Comparison of ENCODE assay signal across 10 cellular contexts in the genomic region with DNA sequence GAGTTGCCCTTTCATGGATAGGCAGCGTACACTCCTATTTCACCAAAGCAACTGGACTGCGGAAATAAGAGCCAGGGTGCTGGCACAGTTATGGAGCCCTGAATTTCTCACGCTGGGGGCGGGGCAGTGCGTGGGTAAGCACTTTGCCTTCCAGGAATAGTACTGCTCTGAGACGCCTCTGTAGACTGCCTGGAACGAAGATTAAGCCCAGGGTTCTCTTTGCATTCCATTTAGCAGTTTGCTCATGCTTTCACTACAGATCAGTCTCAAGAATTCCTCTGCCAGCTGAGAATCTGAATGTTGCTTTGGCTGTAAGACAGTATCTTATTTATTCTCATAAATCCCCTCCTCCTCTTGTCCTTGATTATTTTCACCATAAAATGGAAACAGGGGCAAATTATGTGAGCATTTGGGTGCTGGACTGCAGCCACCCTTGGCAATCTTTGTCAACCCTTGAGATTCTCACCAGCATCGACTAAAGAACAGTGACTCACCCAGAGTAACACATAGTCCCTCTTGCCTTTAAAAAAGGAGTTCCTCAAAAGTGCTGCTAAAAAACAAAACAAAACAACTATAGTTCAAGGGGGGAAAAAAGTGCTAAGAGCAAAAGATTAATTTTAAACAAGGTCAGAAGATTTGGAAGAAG.
DNase-seq lines count a peak whose midpoint lies in the region; ATAC-seq and TF ChIP-seq lines count a peak whose summit lies in the region.
"Had no signal": no experiment of that assay in that cellular context is flagged by ENCODE, and none has a peak within 500 bp of the region (broad histone marks: within the 10 kb centered on the region; RNA-seq: fewer than 3 reads in every experiment).

No MANE protein-coding gene starts in this region.

- no peaks in the 10 kb centered on the region for H3K79me2 ChIP-seq in smooth muscle cell (ENCODE audit: low read depth)

- H3K4me3 ChIP-seq in HAP-1 (no peak overlapping the region), astrocyte of the cerebellum (ENCODE audit: low read depth, low read length) (no peak overlapping the region), right cardiac atrium (ENCODE audit: low read length) (no peak overlapping the region), smooth muscle cell (no peak overlapping the region), suprapubic skin (no peak overlapping the region)
- H3K4me3 ChIP-seq: skin epidermis had no signal

- in situ Hi-C loops in HAP-1 (cut with MboI; ENCODE audit: low sequenced_read_pairs) (no loop called here), astrocyte of the cerebellum (cut with HindIII; ENCODE audit: low sequenced_read_pairs) (no loop called here)

- no peak for TF ChIP-seq POLR2A in suprapubic skin (IDR thresholded peaks at IDR 0.05)

- H3K4me1 ChIP-seq in HAP-1, result peaks cover 30% of the 10 kb centered on the region
- H3K4me1 ChIP-seq in right cardiac atrium (ENCODE audit: control insufficient read depth, insufficient read depth, low read length), result peaks cover 1% of the 10 kb centered on the region
- H3K4me1 ChIP-seq in smooth muscle cell (ENCODE audit: low read depth), result peaks cover 24% of the 10 kb centered on the region
- H3K4me1 ChIP-seq in suprapubic skin, result peaks cover 7% of the 10 kb centered on the region

- peak overlapping the region; percentile 64 for H3K4me2 ChIP-seq in smooth muscle cell

- no peak for TF ChIP-seq EP300 in suprapubic skin (IDR thresholded peaks at IDR 0.05)

- ATAC-seq in right cardiac atrium (peak; percentile 78 to 85), HG03108 (IDR thresholded peaks at IDR 0.05; ENCODE audit: unreplicated experiment) (no peak)
- ATAC-seq: activated CD8-positive, alpha-beta memory T cell treated with anti-CD3 and anti-CD28 coated beads, Interleukin-2, amount 10 ng/mL, durations not matched to agents 7 days and 5 days had no signal

- H2AFZ ChIP-seq in smooth muscle cell (ENCODE audit: low read depth), result no peak overlapping the region

- H3K9me3 ChIP-seq in HAP-1 (no peaks in the 10 kb centered on the region), right cardiac atrium (ENCODE audit: control insufficient read depth, low read length) (no peaks in the 10 kb centered on the region), smooth muscle cell (replicated peaks; ENCODE audit: low read depth) (no peaks in the 10 kb centered on the region), suprapubic skin (no peaks in the 10 kb centered on the region)

- H3K9ac ChIP-seq in smooth muscle cell (ENCODE audit: low read depth), result no peak overlapping the region

- H3K27me3 ChIP-seq in HAP-1 (ENCODE audit: low read depth), result no peaks in the 10 kb centered on the region
- H3K27me3 ChIP-seq in right cardiac atrium (ENCODE audit: control insufficient read depth, insufficient read depth), result no peaks in the 10 kb centered on the region
- no peaks in the 10 kb centered on the region for H3K27me3 ChIP-seq in smooth muscle cell (ENCODE audit: low read depth)
- H3K27me3 ChIP-seq in suprapubic skin, result no peaks in the 10 kb centered on the region

- DNase-seq in HAP-1 (ENCODE audit: low spot score in 2 of 2), result peak; percentile 40 to 68
- peak; percentile 24 for DNase-seq in astrocyte of the cerebellum (ENCODE audit: low read depth)
- peak; percentile 27 to 60 (median 47) for DNase-seq in right cardiac atrium
- DNase-seq in smooth muscle cell (lab: John Stamatoyannopoulos, UW; ENCODE audit: unreplicated experiment), result no peak
- no peak for DNase-seq in suprapubic skin (ENCODE audit: low spot score in 2 of 2)
- no peak for DNase-seq in DMS 273 treated with DMSO at 0.1 percent for 48 hours (lab: John Stamatoyannopoulos, UW)
- DNase-seq: activated CD8-positive, alpha-beta memory T cell treated with anti-CD3 and anti-CD28 coated beads, Interleukin-2, amount 10 ng/mL, durations not matched to agents 7 days and 5 days; NCI-H69 had no signal

- H4K20me1 ChIP-seq in smooth muscle cell (ENCODE audit: low read depth), result no peaks in the 10 kb centered on the region

- H3K27ac ChIP-seq in right cardiac atrium (ENCODE audit: low read length), result no peak overlapping the region
- peak overlapping the region; percentile 50 for H3K27ac ChIP-seq in smooth muscle cell (ENCODE audit: low read depth)
- H3K27ac ChIP-seq in suprapubic skin, result no peak overlapping the region

- no peaks in the 10 kb centered on the region for H3F3A ChIP-seq in smooth muscle cell (ENCODE audit: low read depth)

- intact Hi-C loops in right cardiac atrium (cut with DNase I), result no loop called here

- 30% methylated on average over 8 of the region's 8 CpGs for WGBS in right cardiac atrium
- 38% methylated on average over 8 of the region's 8 CpGs for WGBS in smooth muscle cell (ENCODE audit: low lambda C conversion rate)
- WGBS in suprapubic skin, result 41% methylated on average over 8 of the region's 8 CpGs

- TF ChIP-seq CTCF in astrocyte of the cerebellum (IDR thresholded peaks at IDR 0.05; ENCODE audit: low read depth, low read length, missing control alignments) (no peak), smooth muscle cell (IDR thresholded peaks at IDR 0.05; ENCODE audit: borderline replicate concordance, insufficient read depth, poor library complexity, severe bottlenecking) (no peak), suprapubic skin (IDR thresholded peaks at IDR 0.05) (no peak)

- H3K36me3 ChIP-seq in HAP-1 (replicated peaks), result no peaks in the 10 kb centered on the region
- no peaks in the 10 kb centered on the region for H3K36me3 ChIP-seq in smooth muscle cell (ENCODE audit: low read depth)
- no peaks in the 10 kb centered on the region for H3K36me3 ChIP-seq in suprapubic skin

Comparison
In these comparisons a context has a peak if more than half of its experiments do, and no peak if none do; other contexts are left out.
1. DNase-seq: peak in HAP-1 (2 of 2), astrocyte of the cerebellum (single experiment) and right cardiac atrium (3 of 3); none in smooth muscle cell (single experiment), suprapubic skin (0 of 2) and DMS 273 treated with DMSO at 0.1 percent for 48 hours (single experiment).